Comparison of ENCODE assay signal across 17 cellular contexts in the genomic region with DNA sequence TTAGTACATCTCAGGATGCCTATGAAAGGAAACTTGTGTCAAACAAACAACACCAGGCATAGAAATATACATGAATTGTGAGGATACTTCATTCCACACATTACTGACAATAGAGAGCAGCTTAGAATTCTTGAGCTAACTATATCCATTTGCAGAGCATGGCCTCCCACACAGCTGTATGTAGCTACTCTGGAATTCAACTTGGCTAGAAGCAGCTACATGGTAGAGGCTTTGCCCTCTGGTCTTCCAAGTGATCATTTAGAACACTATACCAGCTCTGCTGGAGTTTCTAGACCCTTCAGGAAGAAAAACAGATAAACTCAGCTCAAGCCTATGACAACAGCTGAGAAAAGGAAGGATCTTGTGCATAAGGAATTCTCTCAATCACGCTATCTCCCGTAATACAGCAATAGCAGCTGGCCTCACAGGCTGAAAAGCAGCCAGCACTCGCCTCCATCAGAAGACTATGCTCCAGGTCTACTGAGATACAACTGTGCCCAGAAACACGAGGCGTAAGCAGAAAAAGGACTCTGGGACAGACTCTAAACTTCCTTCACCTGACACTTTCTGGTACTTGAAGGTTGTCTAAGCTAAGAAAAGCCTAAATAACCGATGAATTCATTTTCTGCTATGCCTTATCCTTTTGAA. TPM values are rescaled to one million over a fixed set of nuclear protein-coding genes. Genes with fewer than 3 reads are reported as not detected.
DNase-seq lines count a peak whose midpoint lies in the region; ATAC-seq and TF ChIP-seq lines count a peak whose summit lies in the region.
"Had no signal": no experiment of that assay in that cellular context is flagged by ENCODE, and none has a peak within 500 bp of the region (broad histone marks: within the 10 kb centered on the region; RNA-seq: fewer than 3 reads in every experiment).

No MANE protein-coding gene starts in this region.

- no peak overlapping the region for H3K18ac ChIP-seq in H9 (ENCODE audit: insufficient read length, low read depth, low read length)

- no peak overlapping the region for H4K91ac ChIP-seq in H9 (ENCODE audit: insufficient read length, low read depth, low read length)

- H3K9ac ChIP-seq in muscle layer of colon (ENCODE audit: low read length) (no peak overlapping the region), H9 (ENCODE audit: extremely low read depth, insufficient read length, low read length) (no peak overlapping the region)

- H3K27ac ChIP-seq in muscle layer of colon (ENCODE audit: low read depth, low read length) (peak overlapping the region; percentile 27), transverse colon (peak overlapping the region in 3 of 4 donors; percentile 53 to 72 (median 69)), H9 (ENCODE audit: insufficient read length, low read depth, low read length) (no peak overlapping the region)

- H3K4me1 Mint-ChIP-seq in activated T-cell treated with anti-CD3 and anti-CD28 coated beads, Interleukin-2, amount 50 U/mL, for 72 hours (ENCODE audit: low read depth) = peaks cover 19% of the 10 kb centered on the region
- peaks cover 8 to 10% of the 10 kb centered on the region in 2 donors for H3K4me1 Mint-ChIP-seq in effector memory CD8-positive, alpha-beta T cell (ENCODE audit: low read depth in 2 of 2)
- no peaks in the 10 kb centered on the region for H3K4me1 Mint-ChIP-seq in H9

- no peak overlapping the region for H4K5ac ChIP-seq in H9 (ENCODE audit: insufficient read length, low read depth, low read length)

- H3K36me3 ChIP-seq in muscle layer of colon (ENCODE audit: insufficient read depth, low read length) (peaks cover 2% of the 10 kb centered on the region), transverse colon (no peaks in the 10 kb centered on the region)

- H3K4ac ChIP-seq in H9 (ENCODE audit: low read depth, low read length) = no peak overlapping the region

- H3K4me3 Mint-ChIP-seq in activated T-cell treated with anti-CD3 and anti-CD28 coated beads, Interleukin-2, amount 50 U/mL, for 72 hours = no peak overlapping the region
- H3K4me3 Mint-ChIP-seq in effector memory CD8-positive, alpha-beta T cell = no peak overlapping the region
- no peak overlapping the region for H3K4me3 Mint-ChIP-seq in H9
- H3K4me3 Mint-ChIP-seq: activated CD4-positive, alpha-beta memory T cell treated with anti-CD3 and anti-CD28 coated beads for 36 hours; stimulated activated naive CD8-positive, alpha-beta T cell treated with anti-CD3 and anti-CD28 coated beads, Interleukin-15, amount 100 ng/mL, for 72 hours had no signal

- H3K27ac Mint-ChIP-seq in activated T-cell treated with anti-CD3 and anti-CD28 coated beads, Interleukin-2, amount 50 U/mL, for 72 hours = peak overlapping the region; percentile 11
- H3K27ac Mint-ChIP-seq in effector memory CD8-positive, alpha-beta T cell = peak overlapping the region; percentile 45 to 46
- H3K27ac Mint-ChIP-seq in H9 = no peak overlapping the region
- H3K27ac Mint-ChIP-seq: activated CD4-positive, alpha-beta memory T cell treated with anti-CD3 and anti-CD28 coated beads for 36 hours had no signal

- no peak overlapping the region for H3K4me2 ChIP-seq in H9 (ENCODE audit: insufficient read depth, insufficient read length, low read length)

- TF ChIP-seq CTCF in transverse colon (IDR thresholded peaks at IDR 0.05) (no peak), H9 (conservative IDR thresholded peaks at IDR 0.05) (no peak)

- DNase-seq in activated T-cell treated with anti-CD3 and anti-CD28 coated beads, Interleukin-2, amount 50 U/mL, for 72 hours = no peak
- DNase-seq in activated T-cell treated with anti-CD3 and anti-CD28 coated beads for 4 hours (no peak), transverse colon (no peak), H9 (no peak), OCI-M2 (lab: John Stamatoyannopoulos, UW; ENCODE audit: unreplicated experiment) (no peak)
- DNase-seq in effector memory CD8-positive, alpha-beta T cell = no peak
- DNase-seq: activated CD4-positive, alpha-beta memory T cell treated with anti-CD3 and anti-CD28 coated beads for 36 hours; activated naive CD4-positive, alpha-beta T cell; DMS153; KBM-7; NCI-H1436; NCI-H69; retina; stimulated activated naive CD8-positive, alpha-beta T cell treated with anti-CD3 and anti-CD28 coated beads, Interleukin-15, amount 100 ng/mL, for 72 hours; T1000 had no signal

- 84 to 92% methylated on average over 6 of the region's 6 CpGs for WGBS in transverse colon (ENCODE audit: low coverage in 1 of 2), 2 donors
- WGBS in H9 (ENCODE audit: extremely low coverage, insufficient read length, low lambda C conversion rate) = no CpG with 5 or more reads among the region's 6 CpGs

- no peak overlapping the region for H3K23ac ChIP-seq in H9 (ENCODE audit: insufficient read length, low read depth, low read length)

- no peak overlapping the region for H2BK120ac ChIP-seq in H9 (ENCODE audit: low read depth, low read length, poor library complexity, severe bottlenecking)

- H2BK5ac ChIP-seq in H9 (ENCODE audit: insufficient read length, low read length) = no peak overlapping the region

- H3K4me1 ChIP-seq in muscle layer of colon (ENCODE audit: insufficient read depth, low read length) = peaks cover 29% of the 10 kb centered on the region
- peaks cover 0 to 17% (median 8%) of the 10 kb centered on the region in 4 donors for H3K4me1 ChIP-seq in transverse colon
- no peaks in the 10 kb centered on the region for H3K4me1 ChIP-seq in H9 (ENCODE audit: insufficient read depth, low read length)

- in situ Hi-C loops in transverse colon (cut with MboI; ENCODE audit: low pct_ligation_motif_present in 1 of 4, low pct_unique_long_range_greater_than_20kb in 1 of 4, low sequenced_read_pairs in 3 of 4) = no loop called here

- no peaks in the 10 kb centered on the region for H4K20me1 ChIP-seq in H9 (ENCODE audit: control insufficient read depth, insufficient read depth, insufficient read length)

- H3K27me3 ChIP-seq in muscle layer of colon (ENCODE audit: control insufficient read depth in 1 of 2, insufficient read depth in 2 of 2, low read length in 2 of 2) = no peaks in the 10 kb centered on the region
- H3K27me3 ChIP-seq in transverse colon = no peaks in the 10 kb centered on the region
- H3K27me3 ChIP-seq in H9 (ENCODE audit: insufficient read depth, low read length) = no peaks in the 10 kb centered on the region

- TF ChIP-seq EP300 in transverse colon (IDR thresholded peaks at IDR 0.05; ENCODE audit: low read depth) = no peak

- H3K23me2 ChIP-seq in H9 (ENCODE audit: insufficient read length, low read depth, low read length, poor library complexity, severe bottlenecking) = no peaks in the 10 kb centered on the region

- no peak for ATAC-seq in activated T-cell treated with anti-CD3 and anti-CD28 coated beads, Interleukin-2, amount 50 U/mL, for 72 hours (replicated peaks in 1 of 2)
- ATAC-seq in effector memory CD8-positive, alpha-beta T cell (replicated peaks) = no peak
- no peak for ATAC-seq in HG02885 (IDR thresholded peaks at IDR 0.05; ENCODE audit: poor library complexity, unreplicated experiment)
- ATAC-seq: stimulated activated naive CD8-positive, alpha-beta T cell treated with anti-CD3 and anti-CD28 coated beads, Interleukin-15, amount 100 ng/mL, for 72 hours had no signal

- H3K79me2 ChIP-seq in H9 (ENCODE audit: insufficient read depth, low read length) = no peaks in the 10 kb centered on the region

- no peak overlapping the region for H3K56ac ChIP-seq in H9 (ENCODE audit: insufficient read length, low read depth, low read length)

- no peak overlapping the region for H2BK15ac ChIP-seq in H9 (ENCODE audit: low read depth, low read length)

- no peak overlapping the region for H2BK12ac ChIP-seq in H9 (ENCODE audit: insufficient read length, low read depth, low read length)

- H4K8ac ChIP-seq in H9 (replicated peaks; ENCODE audit: insufficient read length, low read depth, low read length) = no peak overlapping the region

- no peaks in the 10 kb centered on the region for H3K9me3 ChIP-seq in muscle layer of colon (ENCODE audit: low read length)
- no peaks in the 10 kb centered on the region for H3K9me3 ChIP-seq in transverse colon
- no peaks in the 10 kb centered on the region for H3K9me3 ChIP-seq in H9 (ENCODE audit: control insufficient read depth, low read depth, low read length)

- H3K9me3 Mint-ChIP-seq in activated T-cell treated with anti-CD3 and anti-CD28 coated beads, Interleukin-2, amount 50 U/mL, for 72 hours = no peaks in the 10 kb centered on the region
- no peaks in the 10 kb centered on the region for H3K9me3 Mint-ChIP-seq in effector memory CD8-positive, alpha-beta T cell
- no peaks in the 10 kb centered on the region for H3K9me3 Mint-ChIP-seq in H9
- H3K9me3 Mint-ChIP-seq: activated CD4-positive, alpha-beta memory T cell treated with anti-CD3 and anti-CD28 coated beads for 36 hours; stimulated activated naive CD8-positive, alpha-beta T cell treated with anti-CD3 and anti-CD28 coated beads, Interleukin-15, amount 100 ng/mL, for 72 hours had no signal

- no peak overlapping the region for H2AFZ ChIP-seq in H9 (ENCODE audit: low read length)

- no peak for TF ChIP-seq POLR2A in transverse colon (IDR thresholded peaks at IDR 0.05)

- intact Hi-C loops in transverse colon (cut with DNase I; ENCODE audit: low total_unique reads) = loop anchor here (10.0 kb wide), 1 partner anchor 337 kb away; no protein-coding TSS in a partner anchor

- no peak overlapping the region for H3K14ac ChIP-seq in H9 (ENCODE audit: insufficient read depth, low read length)

- H2AK5ac ChIP-seq in H9 (ENCODE audit: insufficient read length, low read length) = no peak overlapping the region

- H3K27me3 Mint-ChIP-seq in activated T-cell treated with anti-CD3 and anti-CD28 coated beads, Interleukin-2, amount 50 U/mL, for 72 hours (ENCODE audit: low read depth) = no peaks in the 10 kb centered on the region
- H3K27me3 Mint-ChIP-seq in effector memory CD8-positive, alpha-beta T cell = no peaks in the 10 kb centered on the region
- H3K27me3 Mint-ChIP-seq in H9 (ENCODE audit: low read depth) = no peaks in the 10 kb centered on the region
- H3K27me3 Mint-ChIP-seq: activated CD4-positive, alpha-beta memory T cell treated with anti-CD3 and anti-CD28 coated beads for 36 hours; stimulated activated naive CD8-positive, alpha-beta T cell treated with anti-CD3 and anti-CD28 coated beads, Interleukin-15, amount 100 ng/mL, for 72 hours had no signal

- no peak overlapping the region for H3K4me3 ChIP-seq in muscle layer of colon (ENCODE audit: low read depth in 1 of 2, low read length in 2 of 2)
- no peak overlapping the region for H3K4me3 ChIP-seq in transverse colon

- no peak overlapping the region for H2BK20ac ChIP-seq in H9 (ENCODE audit: low read depth, low read length, poor library complexity, severe bottlenecking)

- peaks cover 0 to 4% of the 10 kb centered on the region in 2 donors for H3K36me3 Mint-ChIP-seq in activated T-cell treated with anti-CD3 and anti-CD28 coated beads, Interleukin-2, amount 50 U/mL, for 72 hours (ENCODE audit: insufficient read depth in 2 of 2)
- peaks cover 6% of the 10 kb centered on the region for H3K36me3 Mint-ChIP-seq in effector memory CD8-positive, alpha-beta T cell (ENCODE audit: insufficient read depth)
- H3K36me3 Mint-ChIP-seq in H9 (ENCODE audit: insufficient read depth in 1 of 3, low read depth in 3 of 3) = peaks cover 5 to 7% (median 5%) of the 10 kb centered on the region in 3 experiments; a peak in 4 of 7 replicates

- H3T11ph ChIP-seq in H9 (ENCODE audit: low read length) = no peak overlapping the region

- H3K79me1 ChIP-seq in H9 (ENCODE audit: insufficient read depth, low read depth, low read length, poor library complexity, severe bottlenecking) = no peaks in the 10 kb centered on the region

RNA-seq across cellular contexts. Expression of a gene that starts 50.6 kb away (rescaled TPM):
- not detected for total RNA-seq in activated T-cell treated with anti-CD3 and anti-CD28 coated beads, Interleukin-2, amount 50 U/mL, for 72 hours
- total RNA-seq in transverse colon (100 to 1,000 TPM in 1 of 4 donors, not detected in 3; 169 TPM), H9 (2021) (0.68 and 0.79 TPM in 2 replicates)

RNA-seq across cellular contexts. Expression of a gene that starts 58.3 kb away (rescaled TPM):
- not detected for total RNA-seq in activated T-cell treated with anti-CD3 and anti-CD28 coated beads, Interleukin-2, amount 50 U/mL, for 72 hours
- 1 to 10 TPM in 2 of 4 donors, not detected in 2; 3.0 to 5.3 TPM for total RNA-seq in transverse colon
- not detected in 2 replicates for total RNA-seq in H9 (2021)
- total RNA-seq: activated CD4-positive, alpha-beta memory T cell treated with anti-CD3 and anti-CD28 coated beads for 36 hours had no signal

Comparison
In these comparisons a context has a peak if more than half of its experiments do, and no peak if none do; other contexts are left out.
1. H3K27ac Mint-ChIP-seq: peak in activated T-cell treated with anti-CD3 and anti-CD28 coated beads, Interleukin-2, amount 50 U/mL, for 72 hours (single experiment) and effector memory CD8-positive, alpha-beta T cell (2 of 2); none in H9 (0 of 3).